In the genomic region with DNA sequence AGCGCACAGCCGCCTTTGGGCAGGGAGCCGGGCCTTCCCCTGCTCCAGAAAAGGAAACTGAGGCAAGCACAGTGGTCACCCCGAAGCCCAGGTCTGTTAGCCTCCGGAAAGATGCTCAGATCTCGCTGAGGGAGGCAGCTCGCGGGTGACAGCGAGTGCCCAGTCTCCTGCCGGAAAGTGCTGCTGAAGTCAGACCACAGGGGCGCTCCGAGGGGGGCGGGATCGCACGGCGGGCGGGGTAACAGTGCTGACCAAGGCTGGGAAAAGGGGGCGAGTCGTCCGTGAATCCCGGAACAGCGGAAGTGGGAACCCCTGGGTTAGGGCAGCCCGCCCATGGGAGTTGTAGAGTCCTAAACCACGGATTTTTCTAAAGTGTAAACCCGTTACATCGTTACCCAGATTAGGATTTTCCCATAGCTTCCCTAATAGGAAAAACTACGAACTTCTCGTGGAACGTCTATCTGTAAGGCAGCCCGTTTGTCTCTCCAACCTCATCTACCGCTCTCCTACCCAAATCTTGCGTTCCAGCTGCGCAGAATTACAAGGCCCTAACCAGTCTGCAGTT, we compare ENCODE assay signal across 1 cellular context.
A peak's percentile ranks its signal among the peaks of the same experiment; 100 is the strongest.
TF ChIP-seq lines count a peak whose summit lies in the region.

No MANE protein-coding gene starts in this region.

TF ChIP-seq in HepG2, 621 proteins besides CTCF, POLR2A, EP300 and RAD21 (continued from another document and continues in another):
- TF ChIP-seq ZNF558 (CRISPR knock-in tag; IDR thresholded peaks at IDR 0.05; ENCODE audit: borderline replicate concordance): no peak
- TF ChIP-seq, protein P1, sequence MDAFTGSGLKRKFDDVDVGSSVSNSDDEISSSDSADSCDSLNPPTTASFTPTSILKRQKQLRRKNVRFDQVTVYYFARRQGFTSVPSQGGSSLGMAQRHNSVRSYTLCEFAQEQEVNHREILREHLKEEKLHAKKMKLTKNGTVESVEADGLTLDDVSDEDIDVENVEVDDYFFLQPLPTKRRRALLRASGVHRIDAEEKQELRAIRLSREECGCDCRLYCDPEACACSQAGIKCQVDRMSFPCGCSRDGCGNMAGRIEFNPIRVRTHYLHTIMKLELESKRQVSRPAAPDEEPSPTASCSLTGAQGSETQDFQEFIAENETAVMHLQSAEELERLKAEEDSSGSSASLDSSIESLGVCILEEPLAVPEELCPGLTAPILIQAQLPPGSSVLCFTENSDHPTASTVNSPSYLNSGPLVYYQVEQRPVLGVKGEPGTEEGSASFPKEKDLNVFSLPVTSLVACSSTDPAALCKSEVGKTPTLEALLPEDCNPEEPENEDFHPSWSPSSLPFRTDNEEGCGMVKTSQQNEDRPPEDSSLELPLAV (CRISPR knock-in tag; conservative IDR thresholded peaks at IDR 0.05; ENCODE audit: low read depth): no peak
- TF ChIP-seq, protein P2, sequence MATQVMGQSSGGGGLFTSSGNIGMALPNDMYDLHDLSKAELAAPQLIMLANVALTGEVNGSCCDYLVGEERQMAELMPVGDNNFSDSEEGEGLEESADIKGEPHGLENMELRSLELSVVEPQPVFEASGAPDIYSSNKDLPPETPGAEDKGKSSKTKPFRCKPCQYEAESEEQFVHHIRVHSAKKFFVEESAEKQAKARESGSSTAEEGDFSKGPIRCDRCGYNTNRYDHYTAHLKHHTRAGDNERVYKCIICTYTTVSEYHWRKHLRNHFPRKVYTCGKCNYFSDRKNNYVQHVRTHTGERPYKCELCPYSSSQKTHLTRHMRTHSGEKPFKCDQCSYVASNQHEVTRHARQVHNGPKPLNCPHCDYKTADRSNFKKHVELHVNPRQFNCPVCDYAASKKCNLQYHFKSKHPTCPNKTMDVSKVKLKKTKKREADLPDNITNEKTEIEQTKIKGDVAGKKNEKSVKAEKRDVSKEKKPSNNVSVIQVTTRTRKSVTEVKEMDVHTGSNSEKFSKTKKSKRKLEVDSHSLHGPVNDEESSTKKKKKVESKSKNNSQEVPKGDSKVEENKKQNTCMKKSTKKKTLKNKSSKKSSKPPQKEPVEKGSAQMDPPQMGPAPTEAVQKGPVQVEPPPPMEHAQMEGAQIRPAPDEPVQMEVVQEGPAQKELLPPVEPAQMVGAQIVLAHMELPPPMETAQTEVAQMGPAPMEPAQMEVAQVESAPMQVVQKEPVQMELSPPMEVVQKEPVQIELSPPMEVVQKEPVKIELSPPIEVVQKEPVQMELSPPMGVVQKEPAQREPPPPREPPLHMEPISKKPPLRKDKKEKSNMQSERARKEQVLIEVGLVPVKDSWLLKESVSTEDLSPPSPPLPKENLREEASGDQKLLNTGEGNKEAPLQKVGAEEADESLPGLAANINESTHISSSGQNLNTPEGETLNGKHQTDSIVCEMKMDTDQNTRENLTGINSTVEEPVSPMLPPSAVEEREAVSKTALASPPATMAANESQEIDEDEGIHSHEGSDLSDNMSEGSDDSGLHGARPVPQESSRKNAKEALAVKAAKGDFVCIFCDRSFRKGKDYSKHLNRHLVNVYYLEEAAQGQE (IDR thresholded peaks at IDR 0.05; ENCODE audit: borderline replicate concordance in 1 of 2, low read depth in 1 of 2, low read length in 2 of 2): no peak
- TF ChIP-seq TEAD3 (CRISPR knock-in tag; optimal IDR thresholded peaks at IDR 0.05; ENCODE audit: borderline replicate concordance): no peak
- TF ChIP-seq, protein P3, sequence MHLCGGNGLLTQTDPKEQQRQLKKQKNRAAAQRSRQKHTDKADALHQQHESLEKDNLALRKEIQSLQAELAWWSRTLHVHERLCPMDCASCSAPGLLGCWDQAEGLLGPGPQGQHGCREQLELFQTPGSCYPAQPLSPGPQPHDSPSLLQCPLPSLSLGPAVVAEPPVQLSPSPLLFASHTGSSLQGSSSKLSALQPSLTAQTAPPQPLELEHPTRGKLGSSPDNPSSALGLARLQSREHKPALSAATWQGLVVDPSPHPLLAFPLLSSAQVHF (CRISPR knock-in tag; IDR thresholded peaks at IDR 0.05): no peak
- no peak for TF ChIP-seq FLYWCH1 (CRISPR knock-in tag; IDR thresholded peaks at IDR 0.05)
- TF ChIP-seq FOXK2 (IDR thresholded peaks at IDR 0.05): no peak
- no peak; the same call in 1 of the 2 replicates for TF ChIP-seq MYNN (CRISPR knock-in tag; IDR thresholded peaks at IDR 0.05; ENCODE audit: low read depth)
- no peak for TF ChIP-seq ATF7-NPFF (CRISPR knock-in tag; IDR thresholded peaks at IDR 0.05; ENCODE audit: low read depth)
- TF ChIP-seq, protein P4, sequence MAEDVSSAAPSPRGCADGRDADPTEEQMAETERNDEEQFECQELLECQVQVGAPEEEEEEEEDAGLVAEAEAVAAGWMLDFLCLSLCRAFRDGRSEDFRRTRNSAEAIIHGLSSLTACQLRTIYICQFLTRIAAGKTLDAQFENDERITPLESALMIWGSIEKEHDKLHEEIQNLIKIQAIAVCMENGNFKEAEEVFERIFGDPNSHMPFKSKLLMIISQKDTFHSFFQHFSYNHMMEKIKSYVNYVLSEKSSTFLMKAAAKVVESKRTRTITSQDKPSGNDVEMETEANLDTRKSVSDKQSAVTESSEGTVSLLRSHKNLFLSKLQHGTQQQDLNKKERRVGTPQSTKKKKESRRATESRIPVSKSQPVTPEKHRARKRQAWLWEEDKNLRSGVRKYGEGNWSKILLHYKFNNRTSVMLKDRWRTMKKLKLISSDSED (CRISPR knock-in tag; IDR thresholded peaks at IDR 0.05): no peak
- TF ChIP-seq, protein P5, sequence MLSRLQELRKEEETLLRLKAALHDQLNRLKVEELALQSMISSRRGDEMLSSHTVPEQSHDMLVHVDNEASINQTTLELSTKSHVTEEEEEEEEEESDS (CRISPR knock-in tag; IDR thresholded peaks at IDR 0.05; ENCODE audit: borderline replicate concordance): no peak
- no peak for TF ChIP-seq ELF3 (CRISPR knock-in tag; IDR thresholded peaks at IDR 0.05)
- no peak for TF ChIP-seq MYC (CRISPR knock-in tag; IDR thresholded peaks at IDR 0.05; ENCODE audit: borderline replicate concordance)
- TF ChIP-seq ZNF564 (CRISPR knock-in tag; IDR thresholded peaks at IDR 0.05): no peak
- TF ChIP-seq ZFAT (CRISPR knock-in tag; conservative IDR thresholded peaks at IDR 0.05): no peak
- TF ChIP-seq ZFP82 (CRISPR knock-in tag; IDR thresholded peaks at IDR 0.05; ENCODE audit: borderline replicate concordance): no peak
- TF ChIP-seq, protein P6, sequence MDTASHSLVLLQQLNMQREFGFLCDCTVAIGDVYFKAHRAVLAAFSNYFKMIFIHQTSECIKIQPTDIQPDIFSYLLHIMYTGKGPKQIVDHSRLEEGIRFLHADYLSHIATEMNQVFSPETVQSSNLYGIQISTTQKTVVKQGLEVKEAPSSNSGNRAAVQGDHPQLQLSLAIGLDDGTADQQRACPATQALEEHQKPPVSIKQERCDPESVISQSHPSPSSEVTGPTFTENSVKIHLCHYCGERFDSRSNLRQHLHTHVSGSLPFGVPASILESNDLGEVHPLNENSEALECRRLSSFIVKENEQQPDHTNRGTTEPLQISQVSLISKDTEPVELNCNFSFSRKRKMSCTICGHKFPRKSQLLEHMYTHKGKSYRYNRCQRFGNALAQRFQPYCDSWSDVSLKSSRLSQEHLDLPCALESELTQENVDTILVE (CRISPR knock-in tag; IDR thresholded peaks at IDR 0.05): no peak
- TF ChIP-seq ZNF224 (CRISPR knock-in tag; IDR thresholded peaks at IDR 0.05): no peak
- TF ChIP-seq RXRB (CRISPR knock-in tag; IDR thresholded peaks at IDR 0.05; ENCODE audit: borderline replicate concordance): no peak
- TF ChIP-seq ZNF674 (CRISPR knock-in tag; IDR thresholded peaks at IDR 0.05; ENCODE audit: low read depth): no peak
- no peak for TF ChIP-seq SRF (IDR thresholded peaks at IDR 0.05; ENCODE audit: low read depth, low read length)
- TF ChIP-seq, protein P7, sequence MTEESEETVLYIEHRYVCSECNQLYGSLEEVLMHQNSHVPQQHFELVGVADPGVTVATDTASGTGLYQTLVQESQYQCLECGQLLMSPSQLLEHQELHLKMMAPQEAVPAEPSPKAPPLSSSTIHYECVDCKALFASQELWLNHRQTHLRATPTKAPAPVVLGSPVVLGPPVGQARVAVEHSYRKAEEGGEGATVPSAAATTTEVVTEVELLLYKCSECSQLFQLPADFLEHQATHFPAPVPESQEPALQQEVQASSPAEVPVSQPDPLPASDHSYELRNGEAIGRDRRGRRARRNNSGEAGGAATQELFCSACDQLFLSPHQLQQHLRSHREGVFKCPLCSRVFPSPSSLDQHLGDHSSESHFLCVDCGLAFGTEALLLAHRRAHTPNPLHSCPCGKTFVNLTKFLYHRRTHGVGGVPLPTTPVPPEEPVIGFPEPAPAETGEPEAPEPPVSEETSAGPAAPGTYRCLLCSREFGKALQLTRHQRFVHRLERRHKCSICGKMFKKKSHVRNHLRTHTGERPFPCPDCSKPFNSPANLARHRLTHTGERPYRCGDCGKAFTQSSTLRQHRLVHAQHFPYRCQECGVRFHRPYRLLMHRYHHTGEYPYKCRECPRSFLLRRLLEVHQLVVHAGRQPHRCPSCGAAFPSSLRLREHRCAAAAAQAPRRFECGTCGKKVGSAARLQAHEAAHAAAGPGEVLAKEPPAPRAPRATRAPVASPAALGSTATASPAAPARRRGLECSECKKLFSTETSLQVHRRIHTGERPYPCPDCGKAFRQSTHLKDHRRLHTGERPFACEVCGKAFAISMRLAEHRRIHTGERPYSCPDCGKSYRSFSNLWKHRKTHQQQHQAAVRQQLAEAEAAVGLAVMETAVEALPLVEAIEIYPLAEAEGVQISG (CRISPR knock-in tag; IDR thresholded peaks at IDR 0.05): no peak
- TF ChIP-seq ZBTB42 (CRISPR knock-in tag; IDR thresholded peaks at IDR 0.05): no peak
- TF ChIP-seq ESRRA (CRISPR knock-in tag; IDR thresholded peaks at IDR 0.05; ENCODE audit: low read depth): no peak; the same call in 1 of the 2 replicates
- TF ChIP-seq ZNF557 (CRISPR knock-in tag; IDR thresholded peaks at IDR 0.05): no peak
- no peak for TF ChIP-seq JUND (CRISPR knock-in tag; IDR thresholded peaks at IDR 0.05)
- TF ChIP-seq, protein P8, sequence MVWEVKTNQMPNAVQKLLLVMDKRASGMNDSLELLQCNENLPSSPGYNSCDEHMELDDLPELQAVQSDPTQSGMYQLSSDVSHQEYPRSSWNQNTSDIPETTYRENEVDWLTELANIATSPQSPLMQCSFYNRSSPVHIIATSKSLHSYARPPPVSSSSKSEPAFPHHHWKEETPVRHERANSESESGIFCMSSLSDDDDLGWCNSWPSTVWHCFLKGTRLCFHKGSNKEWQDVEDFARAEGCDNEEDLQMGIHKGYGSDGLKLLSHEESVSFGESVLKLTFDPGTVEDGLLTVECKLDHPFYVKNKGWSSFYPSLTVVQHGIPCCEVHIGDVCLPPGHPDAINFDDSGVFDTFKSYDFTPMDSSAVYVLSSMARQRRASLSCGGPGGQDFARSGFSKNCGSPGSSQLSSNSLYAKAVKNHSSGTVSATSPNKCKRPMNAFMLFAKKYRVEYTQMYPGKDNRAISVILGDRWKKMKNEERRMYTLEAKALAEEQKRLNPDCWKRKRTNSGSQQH (CRISPR knock-in tag; IDR thresholded peaks at IDR 0.05; ENCODE audit: low read depth): no peak; the same call in none of the 2 replicates
- no peak for TF ChIP-seq MED13 (CRISPR knock-in tag; IDR thresholded peaks at IDR 0.05)
- TF ChIP-seq, protein P9, sequence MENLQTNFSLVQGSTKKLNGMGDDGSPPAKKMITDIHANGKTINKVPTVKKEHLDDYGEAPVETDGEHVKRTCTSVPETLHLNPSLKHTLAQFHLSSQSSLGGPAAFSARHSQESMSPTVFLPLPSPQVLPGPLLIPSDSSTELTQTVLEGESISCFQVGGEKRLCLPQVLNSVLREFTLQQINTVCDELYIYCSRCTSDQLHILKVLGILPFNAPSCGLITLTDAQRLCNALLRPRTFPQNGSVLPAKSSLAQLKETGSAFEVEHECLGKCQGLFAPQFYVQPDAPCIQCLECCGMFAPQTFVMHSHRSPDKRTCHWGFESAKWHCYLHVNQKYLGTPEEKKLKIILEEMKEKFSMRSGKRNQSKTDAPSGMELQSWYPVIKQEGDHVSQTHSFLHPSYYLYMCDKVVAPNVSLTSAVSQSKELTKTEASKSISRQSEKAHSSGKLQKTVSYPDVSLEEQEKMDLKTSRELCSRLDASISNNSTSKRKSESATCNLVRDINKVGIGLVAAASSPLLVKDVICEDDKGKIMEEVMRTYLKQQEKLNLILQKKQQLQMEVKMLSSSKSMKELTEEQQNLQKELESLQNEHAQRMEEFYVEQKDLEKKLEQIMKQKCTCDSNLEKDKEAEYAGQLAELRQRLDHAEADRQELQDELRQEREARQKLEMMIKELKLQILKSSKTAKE (CRISPR knock-in tag; IDR thresholded peaks at IDR 0.05; ENCODE audit: borderline replicate concordance): no peak; the same call in 1 of the 2 replicates
- TF ChIP-seq SIN3A (IDR thresholded peaks at IDR 0.05; ENCODE audit: borderline replicate concordance, low read depth, low read length): peak; percentile 18; the same call in 1 of the 2 replicates
- TF ChIP-seq ZNF720 (CRISPR knock-in tag; IDR thresholded peaks at IDR 0.05): no peak
- no peak for TF ChIP-seq ZNF777 (CRISPR knock-in tag; IDR thresholded peaks at IDR 0.05)
- no peak for TF ChIP-seq KAT2B (IDR thresholded peaks at IDR 0.05; ENCODE audit: borderline replicate concordance, low read depth, low read length)
- 0 out of 2 replicates have a peak, but pooled peaks have one; percentile 21 for TF ChIP-seq CENPT (CRISPR knock-in tag; IDR thresholded peaks at IDR 0.05; ENCODE audit: low read depth)
- TF ChIP-seq MIER2 (CRISPR knock-in tag; IDR thresholded peaks at IDR 0.05): no peak; the same call in 1 of the 2 replicates
- no peak for TF ChIP-seq SCMH1 (CRISPR knock-in tag; IDR thresholded peaks at IDR 0.05; ENCODE audit: borderline replicate concordance)
- TF ChIP-seq PITX1 (CRISPR knock-in tag; IDR thresholded peaks at IDR 0.05): no peak
- TF ChIP-seq, protein P10, sequence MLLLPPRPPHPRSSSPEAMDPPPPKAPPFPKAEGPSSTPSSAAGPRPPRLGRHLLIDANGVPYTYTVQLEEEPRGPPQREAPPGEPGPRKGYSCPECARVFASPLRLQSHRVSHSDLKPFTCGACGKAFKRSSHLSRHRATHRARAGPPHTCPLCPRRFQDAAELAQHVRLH (CRISPR knock-in tag; IDR thresholded peaks at IDR 0.05; ENCODE audit: borderline replicate concordance, low read depth): no peak
- TF ChIP-seq WIZ (CRISPR knock-in tag; IDR thresholded peaks at IDR 0.05): no peak
